Comparison of ENCODE assay signal across 8 cellular contexts in genomic region chr9:129569506-129570449, GRCh38. TPM values are rescaled to one million over a fixed set of nuclear protein-coding genes. Genes with fewer than 3 reads are reported as not detected.
DNase-seq lines count a peak whose midpoint lies in the region; ATAC-seq, FAIRE-seq and TF ChIP-seq lines count a peak whose summit lies in the region.

No MANE protein-coding gene starts in this region.

- peak overlapping the region; percentile 47; the same call in 1 of the 2 replicates for H2AFZ ChIP-seq in GM23248

- peak; percentile 27 to 44; a peak in 2 of 5 replicates for TF ChIP-seq RAD21 in A549 (conservative IDR thresholded peaks at IDR 0.05 in 1 of 2, IDR thresholded peaks at IDR 0.05 in 1 of 2)

- ATAC-seq in A549 = peak; percentile 38 to 48
- ATAC-seq in activated T-cell treated with anti-CD3 and anti-CD28 coated beads, Interleukin-2, amount 50 U/mL, for 72 hours (replicated peaks in 1 of 2) = peak; percentile 29 to 34
- ATAC-seq in gastrocnemius medialis = peak in 1 of 2 donors; percentile 47
- no peak for ATAC-seq in HG02884 (IDR thresholded peaks at IDR 0.05; ENCODE audit: unreplicated experiment)
- no peak for ATAC-seq in HG03457 (IDR thresholded peaks at IDR 0.05; ENCODE audit: unreplicated experiment)
- ATAC-seq in HG03342 (IDR thresholded peaks at IDR 0.05; ENCODE audit: unreplicated experiment) = no peak

- TF ChIP-seq EP300 in A549 (IDR thresholded peaks at IDR 0.05) = no peak

- H3K9me3 ChIP-seq in A549 (peaks cover 18% of the 10 kb centered on the region; the same call in 2 of the 3 replicates), GM23248 (ENCODE audit: low read depth) (no peaks in the 10 kb centered on the region), left ventricle myocardium inferior (replicated peaks) (peaks cover 3% of the 10 kb centered on the region), gastrocnemius medialis (no peaks in the 10 kb centered on the region)

- peaks cover 2 to 4% of the 10 kb centered on the region in 2 donors for H3K9me3 Mint-ChIP-seq in activated T-cell treated with anti-CD3 and anti-CD28 coated beads, Interleukin-2, amount 50 U/mL, for 72 hours

- TF ChIP-seq CTCF in A549 (IDR thresholded peaks at IDR 0.05) (peak; percentile 42), left ventricle myocardium inferior (IDR thresholded peaks at IDR 0.05; ENCODE audit: borderline replicate concordance) (peak; percentile 48), gastrocnemius medialis (IDR thresholded peaks at IDR 0.05 in 4 of 5, conservative IDR thresholded peaks at IDR 0.05 in 1 of 5) (peak in 2 of 5 experiments; percentile 32 to 36)

- H3K4me3 ChIP-seq in A549 = no peak overlapping the region
- H3K4me3 ChIP-seq in GM23248 = no peak overlapping the region
- peak overlapping the region; percentile 70 for H3K4me3 ChIP-seq in left ventricle myocardium inferior
- peak overlapping the region; percentile 42 to 58 (median 54) for H3K4me3 ChIP-seq in gastrocnemius medialis

- H3K27ac Mint-ChIP-seq in activated T-cell treated with anti-CD3 and anti-CD28 coated beads, Interleukin-2, amount 50 U/mL, for 72 hours = no peak overlapping the region

- no peaks in the 10 kb centered on the region for H3K79me2 ChIP-seq in GM23248 (ENCODE audit: insufficient read depth)

- peaks cover 0 to 6% of the 10 kb centered on the region in 2 donors for H3K36me3 Mint-ChIP-seq in activated T-cell treated with anti-CD3 and anti-CD28 coated beads, Interleukin-2, amount 50 U/mL, for 72 hours (ENCODE audit: insufficient read depth in 2 of 2)

- H3K27me3 ChIP-seq in GM23248 (replicated peaks; ENCODE audit: insufficient read depth) (no peaks in the 10 kb centered on the region), left ventricle myocardium inferior (ENCODE audit: low read depth) (peaks cover 10% of the 10 kb centered on the region), gastrocnemius medialis (peaks cover 4 to 7% (median 5%) of the 10 kb centered on the region in 3 donors)

- WGBS in A549 (ENCODE audit: missing lambda C conversion rate) = 22% methylated on average over 9 of the region's 9 CpGs
- WGBS in GM23248 (ENCODE audit: low coverage in 1 of 2, low lambda C conversion rate in 2 of 2, missing lambda C conversion rate in 2 of 2), 2 experiments = 60 to 63% methylated on average over 7 to 9 of the region's 9 CpGs

- H3K27me3 Mint-ChIP-seq in activated T-cell treated with anti-CD3 and anti-CD28 coated beads, Interleukin-2, amount 50 U/mL, for 72 hours (ENCODE audit: low read depth) = peaks cover 25% of the 10 kb centered on the region

- no peaks in the 10 kb centered on the region for H3K9me2 ChIP-seq in GM23248 (ENCODE audit: insufficient read depth)

- peak overlapping the region; percentile 70 for H3K9ac ChIP-seq in GM23248

- peaks cover 48% of the 10 kb centered on the region for H3K4me1 ChIP-seq in A549
- peaks cover 24% of the 10 kb centered on the region for H3K4me1 ChIP-seq in GM23248 (ENCODE audit: insufficient read depth)
- peaks cover 41% of the 10 kb centered on the region for H3K4me1 ChIP-seq in left ventricle myocardium inferior
- peaks cover 2 to 14% of the 10 kb centered on the region in 2 donors for H3K4me1 ChIP-seq in gastrocnemius medialis

- FAIRE-seq in A549 (lab: Jason Lieb, UNC) = no peak

- peak overlapping the region; percentile 70 to 82 for H3K4me3 Mint-ChIP-seq in activated T-cell treated with anti-CD3 and anti-CD28 coated beads, Interleukin-2, amount 50 U/mL, for 72 hours

- intact Hi-C loops in left ventricle myocardium inferior (cut with micrococcal nuclease) = no loop called here
- intact Hi-C loops in gastrocnemius medialis (cut with DNase I; ENCODE audit: low total_unique reads) = no loop called here

- in situ Hi-C loops in GM23248 (cut with MboI) = no loop called here
- in situ Hi-C loops in gastrocnemius medialis (cut with MboI; ENCODE audit: low sequenced_read_pairs in 4 of 4) = loop anchor here in 1 of 4 donors (25.0 kb wide), 1 partner anchor 107 kb away; no protein-coding TSS in a partner anchor

- DNase-seq in A549 (ENCODE audit: low read depth in 1 of 2, low spot score in 1 of 2) = peak; percentile 70 to 90
- peak; percentile 62 for DNase-seq in GM23248
- DNase-seq in activated T-cell treated with anti-CD3 and anti-CD28 coated beads, Interleukin-2, amount 50 U/mL, for 72 hours = peak in 1 of 2 donors; percentile 35
- no peak for DNase-seq in left ventricle myocardium inferior
- no peak for DNase-seq in gastrocnemius medialis

- H3K27ac ChIP-seq in A549 = peak overlapping the region; percentile 99 to 100
- H3K27ac ChIP-seq in GM23248 = peak overlapping the region; percentile 91
- peak overlapping the region; percentile 74 for H3K27ac ChIP-seq in left ventricle myocardium inferior (replicated peaks)
- peak overlapping the region; percentile 11 to 72 (median 55) for H3K27ac ChIP-seq in gastrocnemius medialis

- H3K4me2 ChIP-seq in A549 (peak overlapping the region; percentile 98), GM23248 (ENCODE audit: unreplicated experiment) (peak overlapping the region; percentile 39)

- H3K36me3 ChIP-seq in GM23248 (ENCODE audit: low read depth) = no peaks in the 10 kb centered on the region
- no peaks in the 10 kb centered on the region for H3K36me3 ChIP-seq in left ventricle myocardium inferior
- H3K36me3 ChIP-seq in gastrocnemius medialis = no peaks in the 10 kb centered on the region

- peaks cover 18% of the 10 kb centered on the region for H3F3A ChIP-seq in GM23248 (ENCODE audit: insufficient read depth)

- POLR2A ChIA-PET in A549 (lab: Yijun Ruan, JAX) = interaction anchor here (0.6 to 4.9 kb wide), 16 partner anchors 8 to 396 kb away, joined by 3 to 44 read pairs (median 6); partner anchors contain the start of gene IER5L

- peak; percentile 17; the same call in 1 of the 2 replicates for TF ChIP-seq POLR2A in A549 (IDR thresholded peaks at IDR 0.05; ENCODE audit: low read length)
- TF ChIP-seq POLR2A in gastrocnemius medialis (IDR thresholded peaks at IDR 0.05) = no peak

- H3K4me1 Mint-ChIP-seq in activated T-cell treated with anti-CD3 and anti-CD28 coated beads, Interleukin-2, amount 50 U/mL, for 72 hours (ENCODE audit: low read depth) = peaks cover 21% of the 10 kb centered on the region

- CTCF ChIA-PET in A549 (lab: Yijun Ruan, JAX) = interaction anchor here (0.9 to 4.2 kb wide), 26 partner anchors 8 to 438 kb away, joined by 3 to 29 read pairs (median 4); partner anchors contain the start of gene IER5L

- H4K20me1 ChIP-seq in GM23248 (ENCODE audit: insufficient read depth) = no peaks in the 10 kb centered on the region

TF ChIP-seq in A549, 52 proteins besides CTCF, POLR2A, EP300 and RAD21 (continues in another document):
- TF ChIP-seq MAFK (IDR thresholded peaks at IDR 0.05; ENCODE audit: partially characterized antibody) (peak; percentile 93), FOSB (CRISPR knock-in tag; IDR thresholded peaks at IDR 0.05) (no peak), PHF8 (IDR thresholded peaks at IDR 0.05; ENCODE audit: borderline replicate concordance, low read depth) (no peak), HOXA7 (CRISPR knock-in tag; IDR thresholded peaks at IDR 0.05) (0 out of 2 replicates have a peak, but pooled peaks have one; percentile 35), EHF (CRISPR knock-in tag; IDR thresholded peaks at IDR 0.05) (peak; percentile 89), CHD2 (IDR thresholded peaks at IDR 0.05; ENCODE audit: low read length, partially characterized antibody) (no peak), HOXB13 (CRISPR knock-in tag; IDR thresholded peaks at IDR 0.05; ENCODE audit: low read depth) (peak; percentile 86), RNF2 (IDR thresholded peaks at IDR 0.05; ENCODE audit: borderline replicate concordance, low read depth) (no peak), TFCP2L1 (CRISPR knock-in tag; IDR thresholded peaks at IDR 0.05) (0 out of 2 replicates have a peak, but pooled peaks have one; percentile 3), HOXB5 (CRISPR knock-in tag; IDR thresholded peaks at IDR 0.05) (peak; percentile 82; the same call in 1 of the 2 replicates), ZFP36 (IDR thresholded peaks at IDR 0.05; ENCODE audit: borderline replicate concordance, partially characterized antibody) (no peak), NR3C1 (IDR thresholded peaks at IDR 0.05) (no peak), JUN (IDR thresholded peaks at IDR 0.05) (no peak), ZSCAN20 (CRISPR knock-in tag; IDR thresholded peaks at IDR 0.05) (peak; percentile 64; the same call in 1 of the 2 replicates), JUNB (IDR thresholded peaks at IDR 0.05) (no peak), TP53 (CRISPR knock-in tag; IDR thresholded peaks at IDR 0.05) (no peak), SREBF2 (IDR thresholded peaks at IDR 0.05) (no peak), FOXS1 (CRISPR knock-in tag; IDR thresholded peaks at IDR 0.05) (no peak; the same call in 1 of the 2 replicates)
- TF ChIP-seq, protein P1, sequence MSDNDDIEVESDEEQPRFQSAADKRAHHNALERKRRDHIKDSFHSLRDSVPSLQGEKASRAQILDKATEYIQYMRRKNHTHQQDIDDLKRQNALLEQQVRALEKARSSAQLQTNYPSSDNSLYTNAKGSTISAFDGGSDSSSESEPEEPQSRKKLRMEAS (IDR thresholded peaks at IDR 0.05) = peak; percentile 70

RNA-seq across cellular contexts. Expression of gene C9orf50, which starts 51.1 kb away (rescaled TPM):
- polyA plus RNA-seq in A549 (2011; rRNA removed) (0.10 TPM in 1 of 2 replicates, not detected in the other), A549 (2017; fragmentation: RNase III; extraction: RNeasy Plus Mini Kit Qiagen cat#74134 plus additional on column Dnase treatment) (0.05 TPM in 1 of 3 replicates, not detected in the others), GM23248 (2016; fragmentation: Nextera tagmentation; extraction: Ambion mirVana) (0.23 and 0.56 TPM in 2 replicates)
- polyA plus RNA-seq in A549 (2012; cell fraction: cytosol; rRNA removed) = 0.08 TPM in 1 of 2 replicates, not detected in the other
- polyA plus RNA-seq in A549 (2012; cell fraction: nucleus; rRNA removed) = 0.07 TPM in 1 of 2 replicates, not detected in the other
- not detected in 2 replicates for polyA minus RNA-seq in A549 (2011; rRNA and poly(A)+ RNA removed)
- 0.32 TPM in 1 of 2 replicates, not detected in the other for total RNA-seq in GM23248 (2014; rRNA removed; shearing (Covaris generic))
- under 1 TPM in 1 of 2 donors, not detected in 1; 0.31 TPM for total RNA-seq in activated T-cell treated with anti-CD3 and anti-CD28 coated beads, Interleukin-2, amount 50 U/mL, for 72 hours
- total RNA-seq in left ventricle myocardium inferior (not detected), gastrocnemius medialis (not detected)

RNA-seq across cellular contexts. Expression of gene NTMT1, which starts 56.2 kb away (rescaled TPM):
- polyA plus RNA-seq in A549 (2011; rRNA removed) (39.2 and 49.4 TPM in 2 replicates), A549 (2017; fragmentation: RNase III; extraction: RNeasy Plus Mini Kit Qiagen cat#74134 plus additional on column Dnase treatment) (75.8 to 96.4 TPM (median 92.2 TPM) in 3 replicates), GM23248 (2016; fragmentation: Nextera tagmentation; extraction: Ambion mirVana) (115 TPM in 2 replicates)
- 114 and 118 TPM in 2 replicates for polyA plus RNA-seq in A549 (2012; cell fraction: cytosol; rRNA removed)
- polyA plus RNA-seq in A549 (2012; cell fraction: nucleus; rRNA removed) = 71.4 and 87.0 TPM in 2 replicates
- polyA minus RNA-seq in A549 (2011; rRNA and poly(A)+ RNA removed) = 29.6 and 37.6 TPM in 2 replicates
- total RNA-seq in GM23248 (2014; rRNA removed; shearing (Covaris generic)) = 32.6 and 44.5 TPM in 2 replicates
- total RNA-seq in activated T-cell treated with anti-CD3 and anti-CD28 coated beads, Interleukin-2, amount 50 U/mL, for 72 hours = 10 to 100 TPM; 39.3 to 51.9 TPM
- total RNA-seq in left ventricle myocardium inferior (63.4 TPM), gastrocnemius medialis (10 to 100 TPM; 37.8 to 82.1 (median 48.1) TPM)

Comparison
In these comparisons a context has a peak if more than half of its experiments do, and no peak if none do; other contexts are left out.
1. ATAC-seq: peak in A549 (2 of 2) and activated T-cell treated with anti-CD3 and anti-CD28 coated beads, Interleukin-2, amount 50 U/mL, for 72 hours (2 of 2); none in HG02884 (single experiment), HG03457 (single experiment) and HG03342 (single experiment).
2. DNase-seq: peak in A549 (2 of 2) and GM23248 (single experiment); none in left ventricle myocardium inferior (single experiment) and gastrocnemius medialis (0 of 2).
3. H3K4me3 ChIP-seq: peak in left ventricle myocardium inferior (single experiment) and gastrocnemius medialis (4 of 4); none in A549 (single experiment) and GM23248 (single experiment).
4. Peak in every context shown above with its lines, with median percentiles within 50 percentile points of each other: H3K27ac ChIP-seq.